3 cellular contexts compared by ENCODE assay signal in genomic region chr16:56864910-56865309, GRCh38.
TF ChIP-seq lines count a peak whose summit lies in the region.

Gene SLC12A3 (plus strand): TSS chr16:56865207. CDS start chr16:56865236, 29 bp downstream.

TF ChIP-seq in SK-N-SH, 30 proteins besides CTCF, POLR2A, EP300 and RAD21:
- TF ChIP-seq RCOR1 (IDR thresholded peaks at IDR 0.05; ENCODE audit: low read length) = 0 out of 2 replicates have a peak, but pooled peaks have one; percentile 12
- TF ChIP-seq USF2 (IDR thresholded peaks at IDR 0.05; ENCODE audit: borderline replicate concordance, low read depth, low read length) = no peak
- TF ChIP-seq GATA2 (CRISPR knock-in tag; IDR thresholded peaks at IDR 0.05) = peak; percentile 70

TF ChIP-seq in SK-N-SH treated with all-trans-retinoic acid at 6 μM for 48 hours, 23 proteins besides CTCF, POLR2A, EP300 and RAD21:
- TF ChIP-seq ESRRG (CRISPR knock-in tag; IDR thresholded peaks at IDR 0.05) (no peak), ISL1 (CRISPR knock-in tag; IDR thresholded peaks at IDR 0.05) (no peak), ARNTL (CRISPR knock-in tag; IDR thresholded peaks at IDR 0.05; ENCODE audit: borderline replicate concordance, low read depth) (no peak), CREB5 (CRISPR knock-in tag; IDR thresholded peaks at IDR 0.05; ENCODE audit: low read depth) (no peak), ZNF565 (CRISPR knock-in tag; conservative IDR thresholded peaks at IDR 0.05; ENCODE audit: low read depth) (no peak), BACH2 (CRISPR knock-in tag; IDR thresholded peaks at IDR 0.05; ENCODE audit: borderline replicate concordance) (no peak), RARB (CRISPR knock-in tag; IDR thresholded peaks at IDR 0.05) (no peak), SNAI2 (CRISPR knock-in tag; IDR thresholded peaks at IDR 0.05) (no peak), ZFP30 (CRISPR knock-in tag; IDR thresholded peaks at IDR 0.05) (no peak), ZC3H10 (CRISPR knock-in tag; IDR thresholded peaks at IDR 0.05) (no peak), ZNF8 (CRISPR knock-in tag; IDR thresholded peaks at IDR 0.05) (no peak), TCF4 (CRISPR knock-in tag; IDR thresholded peaks at IDR 0.05; ENCODE audit: borderline replicate concordance) (no peak), TOX (CRISPR knock-in tag; IDR thresholded peaks at IDR 0.05; ENCODE audit: borderline replicate concordance) (no peak), TSHZ2 (CRISPR knock-in tag; IDR thresholded peaks at IDR 0.05) (no peak), PPARA (CRISPR knock-in tag; IDR thresholded peaks at IDR 0.05; ENCODE audit: borderline replicate concordance) (no peak), CSDC2 (CRISPR knock-in tag; IDR thresholded peaks at IDR 0.05) (no peak), ZFP3 (CRISPR knock-in tag; IDR thresholded peaks at IDR 0.05) (no peak), POU6F1 (CRISPR knock-in tag; IDR thresholded peaks at IDR 0.05; ENCODE audit: borderline replicate concordance, low read depth) (no peak), OSR1 (CRISPR knock-in tag; IDR thresholded peaks at IDR 0.05) (no peak), ZNF70 (CRISPR knock-in tag; IDR thresholded peaks at IDR 0.05) (no peak)
TF ChIP-seq in SK-N-SH treated with all-trans-retinoic acid at 6 μM for 48 hours: peak in this region for 0.

TF ChIP-seq in H1, 55 proteins besides CTCF, POLR2A, EP300 and RAD21:
- TF ChIP-seq POU5F1 (IDR thresholded peaks at IDR 0.05; ENCODE audit: low read depth, low read length) (no peak), POLR2AphosphoS5 (IDR thresholded peaks at IDR 0.05; ENCODE audit: low read depth, low read length) (no peak), NANOG (IDR thresholded peaks at IDR 0.05; ENCODE audit: insufficient read depth, low read depth, low read length, poor library complexity, severe bottlenecking) (no peak), KDM5A (IDR thresholded peaks at IDR 0.05; ENCODE audit: low read length) (no peak), JUND (IDR thresholded peaks at IDR 0.05; ENCODE audit: low read length) (no peak), ATF3 (IDR thresholded peaks at IDR 0.05; ENCODE audit: insufficient read depth, low read depth, low read length) (no peak), MAX (IDR thresholded peaks at IDR 0.05) (no peak), EZH2 (IDR thresholded peaks at IDR 0.05; ENCODE audit: low read depth, low read length, severe bottlenecking) (no peak), CBX5 (IDR thresholded peaks at IDR 0.05; ENCODE audit: low read depth, low read length) (no peak)
